8 cellular contexts compared by ENCODE assay signal in the genomic region with DNA sequence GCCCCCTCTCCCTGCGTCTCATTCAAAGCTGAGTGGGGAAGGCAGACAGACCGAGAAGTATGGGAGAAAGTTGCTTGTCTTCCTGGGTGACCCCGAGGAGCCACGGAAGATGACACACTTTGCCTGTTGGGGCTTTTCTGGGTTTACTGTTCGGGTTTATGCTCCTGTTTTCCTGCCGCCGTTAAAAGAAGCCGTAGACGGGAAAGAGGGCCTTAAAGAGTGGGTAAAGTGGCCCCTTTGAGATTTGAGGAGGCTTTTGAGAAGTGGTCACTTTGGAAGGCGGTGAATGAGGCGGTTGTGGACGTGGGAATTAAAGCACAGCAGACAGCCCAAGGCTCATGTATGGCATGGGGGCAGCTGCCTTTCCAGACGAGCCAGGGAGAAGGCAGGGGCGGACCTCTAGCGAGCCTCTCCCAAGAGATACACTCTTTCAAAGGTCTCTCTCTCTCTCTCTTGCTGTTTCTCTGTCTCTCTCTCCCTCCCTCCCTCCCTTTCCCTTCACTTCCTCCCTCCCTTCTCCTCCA. TPM values are rescaled to one million over a fixed set of nuclear protein-coding genes. Genes with fewer than 3 reads are reported as not detected.
DNase-seq lines count a peak whose midpoint lies in the region; ATAC-seq and TF ChIP-seq lines count a peak whose summit lies in the region.

No MANE protein-coding gene starts in this region.

- H3K36me3 Mint-ChIP-seq in T-helper 17 cell (ENCODE audit: low read depth): no peaks in the 10 kb centered on the region

- peak overlapping the region; percentile 90 for H3K4me3 ChIP-seq in BJ (ENCODE audit: low read depth, low read length)
- H3K4me3 ChIP-seq in fibroblast of the aortic adventitia (ENCODE audit: low read depth, low read length): peak overlapping the region; percentile 90

- H3K4me1 Mint-ChIP-seq in T-helper 17 cell: peaks cover 11% of the 10 kb centered on the region

- ATAC-seq in GM18909 (IDR thresholded peaks at IDR 0.05; ENCODE audit: poor library complexity, unreplicated experiment) (peak; percentile 35), HG03175 (IDR thresholded peaks at IDR 0.05; ENCODE audit: unreplicated experiment) (peak; percentile 16), T-helper 17 cell (peak; percentile 24), omental fat pad (ENCODE audit: low FRiP score) (peak; percentile 48)

- POLR2A ChIA-PET in BJ (lab: Charles Lee): no interaction called here

- DNase-seq in BJ (ENCODE audit: low read depth): no peak
- DNase-seq in T-helper 17 cell: no peak
- DNase-seq in fibroblast of the aortic adventitia (ENCODE audit: low read depth): peak; percentile 35
- DNase-seq in omental fat pad (ENCODE audit: low spot score): no peak
- DNase-seq in stimulated activated CD4-positive, alpha-beta T cell treated with anti-CD3 and anti-CD28 coated beads, Interleukin-2, amount 100 ng/mL, for 24 hours: no peak
- no peak for DNase-seq in T-helper 9 cell

- H3K9me3 ChIP-seq in T-helper 17 cell (ENCODE audit: control insufficient read depth, low read length, poor library complexity, severe bottlenecking): no peaks in the 10 kb centered on the region

- CTCF ChIA-PET in BJ (lab: Yijun Ruan, JAX): interaction anchor here (0.9 to 4.9 kb wide), 10 partner anchors 8 to 459 kb away, joined by 3 to 35 read pairs (median 3); no protein-coding TSS in a partner anchor

- H3K27me3 Mint-ChIP-seq in T-helper 17 cell: peaks cover 49% of the 10 kb centered on the region

- H3K27ac Mint-ChIP-seq in T-helper 17 cell: no peak overlapping the region

- H3K4me3 Mint-ChIP-seq in T-helper 17 cell: peak overlapping the region; percentile 83

- peaks cover 1% of the 10 kb centered on the region; the same call in 1 of the 2 replicates for H3K27me3 ChIP-seq in BJ (ENCODE audit: control insufficient read depth, insufficient read depth, low read length)

- TF ChIP-seq CTCF in BJ (IDR thresholded peaks at IDR 0.05; ENCODE audit: insufficient read depth, low read depth, low read length) (no peak), fibroblast of the aortic adventitia (IDR thresholded peaks at IDR 0.05; ENCODE audit: insufficient read depth, low read length) (no peak), omental fat pad (IDR thresholded peaks at IDR 0.05) (no peak)

- no peaks in the 10 kb centered on the region for H3K36me3 ChIP-seq in BJ (ENCODE audit: control insufficient read depth, insufficient read depth, low read length)

RNA-seq across cellular contexts. Expression of a gene that starts 0.5 kb away (rescaled TPM):
- 43.9 and 69.0 TPM in 2 replicates for polyA plus RNA-seq in BJ (2011; rRNA removed)
- polyA minus RNA-seq in BJ (2011; rRNA and poly(A)+ RNA removed): 30.1 and 32.9 TPM in 2 replicates
- under 1 TPM in 1 of 2 donors, not detected in 1; 0.50 TPM for total RNA-seq in T-helper 17 cell
- total RNA-seq in fibroblast of the aortic adventitia (ENCODE audit: low replicate concordance): 45.2 and 109 TPM in 2 replicates
- total RNA-seq in omental fat pad: 100 to 1,000 TPM in 3 of 4 donors, 10 to 100 TPM in 1; 66.1 to 208 (median 109) TPM

RNA-seq across cellular contexts. Expression of a gene that starts 52.0 kb away (rescaled TPM):
- 14.4 and 26.7 TPM in 2 replicates for polyA plus RNA-seq in BJ (2011; rRNA removed)
- 11.2 and 12.2 TPM in 2 replicates for polyA minus RNA-seq in BJ (2011; rRNA and poly(A)+ RNA removed)
- total RNA-seq in T-helper 17 cell (10 to 100 TPM; 20.2 to 25.7 TPM), fibroblast of the aortic adventitia (ENCODE audit: low replicate concordance) (33.5 and 41.4 TPM in 2 replicates), omental fat pad (10 to 100 TPM in 3 of 4 donors, 1 to 10 TPM in 1; 9.8 to 20.9 (median 15.8) TPM)

Comparison
In these comparisons a context has a peak if more than half of its experiments do, and no peak if none do; other contexts are left out.
1. RNA of a gene that starts 0.5 kb away (total RNA-seq): 66.1 to 208 TPM in omental fat pad and 45.2 to 109 TPM in fibroblast of the aortic adventitia; 0.50 TPM in T-helper 17 cell; every median in the first group is over 10 times any median in the second.
2. Peak in every context shown above with its lines, with median percentiles within 50 percentile points of each other: ATAC-seq.